ENCODE assay signal across 2 cellular contexts in the genomic region with DNA sequence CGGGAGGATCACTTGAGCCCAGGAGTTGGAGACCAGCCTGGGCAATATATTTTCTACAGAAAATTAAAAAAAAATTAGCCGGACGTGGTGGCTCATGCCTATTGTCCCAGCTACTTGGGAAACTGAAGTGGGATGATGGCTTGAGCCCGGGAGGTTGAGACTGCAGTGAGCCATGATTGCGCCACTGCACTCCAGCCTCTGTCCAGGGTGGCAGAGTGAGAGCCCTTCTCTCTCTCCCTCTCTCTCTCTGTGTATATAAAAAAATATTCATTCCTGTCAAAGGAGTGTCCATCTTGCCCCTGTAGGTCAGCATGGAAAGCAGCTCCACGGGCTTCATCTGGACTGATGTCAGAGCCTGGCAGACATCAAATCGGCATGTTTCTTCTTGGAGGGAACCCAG.
TF ChIP-seq lines count a peak whose summit lies in the region.

No MANE protein-coding gene starts in this region.

TF ChIP-seq in SK-N-SH, 30 proteins besides CTCF, POLR2A, EP300 and RAD21:
- TF ChIP-seq, protein P1, sequence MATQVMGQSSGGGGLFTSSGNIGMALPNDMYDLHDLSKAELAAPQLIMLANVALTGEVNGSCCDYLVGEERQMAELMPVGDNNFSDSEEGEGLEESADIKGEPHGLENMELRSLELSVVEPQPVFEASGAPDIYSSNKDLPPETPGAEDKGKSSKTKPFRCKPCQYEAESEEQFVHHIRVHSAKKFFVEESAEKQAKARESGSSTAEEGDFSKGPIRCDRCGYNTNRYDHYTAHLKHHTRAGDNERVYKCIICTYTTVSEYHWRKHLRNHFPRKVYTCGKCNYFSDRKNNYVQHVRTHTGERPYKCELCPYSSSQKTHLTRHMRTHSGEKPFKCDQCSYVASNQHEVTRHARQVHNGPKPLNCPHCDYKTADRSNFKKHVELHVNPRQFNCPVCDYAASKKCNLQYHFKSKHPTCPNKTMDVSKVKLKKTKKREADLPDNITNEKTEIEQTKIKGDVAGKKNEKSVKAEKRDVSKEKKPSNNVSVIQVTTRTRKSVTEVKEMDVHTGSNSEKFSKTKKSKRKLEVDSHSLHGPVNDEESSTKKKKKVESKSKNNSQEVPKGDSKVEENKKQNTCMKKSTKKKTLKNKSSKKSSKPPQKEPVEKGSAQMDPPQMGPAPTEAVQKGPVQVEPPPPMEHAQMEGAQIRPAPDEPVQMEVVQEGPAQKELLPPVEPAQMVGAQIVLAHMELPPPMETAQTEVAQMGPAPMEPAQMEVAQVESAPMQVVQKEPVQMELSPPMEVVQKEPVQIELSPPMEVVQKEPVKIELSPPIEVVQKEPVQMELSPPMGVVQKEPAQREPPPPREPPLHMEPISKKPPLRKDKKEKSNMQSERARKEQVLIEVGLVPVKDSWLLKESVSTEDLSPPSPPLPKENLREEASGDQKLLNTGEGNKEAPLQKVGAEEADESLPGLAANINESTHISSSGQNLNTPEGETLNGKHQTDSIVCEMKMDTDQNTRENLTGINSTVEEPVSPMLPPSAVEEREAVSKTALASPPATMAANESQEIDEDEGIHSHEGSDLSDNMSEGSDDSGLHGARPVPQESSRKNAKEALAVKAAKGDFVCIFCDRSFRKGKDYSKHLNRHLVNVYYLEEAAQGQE (IDR thresholded peaks at IDR 0.05; ENCODE audit: low read depth, low read length), result peak; percentile 37; the same call in 1 of the 2 replicates
- no peak for TF ChIP-seq MEF2A (IDR thresholded peaks at IDR 0.05; ENCODE audit: borderline replicate concordance, low read depth)

TF ChIP-seq in Ishikawa, 13 proteins besides CTCF, POLR2A, EP300 and RAD21 (continued from another document):
- no peak for TF ChIP-seq CREB1 (IDR thresholded peaks at IDR 0.05; ENCODE audit: low read depth)
- TF ChIP-seq EGR1 (IDR thresholded peaks at IDR 0.05), result no peak
- TF ChIP-seq MAX (IDR thresholded peaks at IDR 0.05), result no peak
- no peak for TF ChIP-seq NFIC (IDR thresholded peaks at IDR 0.05)
- peak; percentile 72 for TF ChIP-seq CEBPB (IDR thresholded peaks at IDR 0.05)
- no peak for TF ChIP-seq TEAD4 (IDR thresholded peaks at IDR 0.05)
- TF ChIP-seq TAF1 (IDR thresholded peaks at IDR 0.05; ENCODE audit: low read depth), result no peak
- TF ChIP-seq TCF12 (IDR thresholded peaks at IDR 0.05; ENCODE audit: low read depth), result no peak
